Comparison of ENCODE assay signal across 9 cellular contexts in the genomic region with DNA sequence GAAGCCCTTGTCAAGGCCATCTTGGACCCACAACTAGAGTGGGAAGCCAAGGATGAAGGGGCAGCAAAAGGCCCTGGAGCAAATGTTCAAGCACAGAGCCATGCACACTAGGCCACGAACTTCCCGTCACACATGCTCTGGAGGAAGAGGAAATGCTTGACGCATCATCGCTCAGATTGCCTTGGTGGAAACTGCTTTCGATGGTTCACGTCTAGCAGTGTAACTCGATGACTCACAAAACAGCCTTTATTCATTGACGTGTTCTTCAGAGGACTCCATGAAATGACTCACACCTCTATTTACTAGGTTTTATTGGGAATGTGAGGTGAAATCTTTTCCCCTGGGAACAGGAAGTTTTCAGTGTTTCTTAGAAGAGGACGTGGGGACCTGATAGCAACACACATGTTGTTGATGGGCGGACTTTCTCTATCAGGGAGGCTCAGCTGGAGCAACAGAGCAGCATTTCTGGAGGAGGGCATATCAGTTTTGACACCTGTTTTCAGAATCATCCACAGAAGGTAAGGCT.
A peak's percentile ranks its signal among the peaks of the same experiment; 100 is the strongest.
DNase-seq lines count a peak whose midpoint lies in the region; ATAC-seq and TF ChIP-seq lines count a peak whose summit lies in the region.
"Had no signal": no experiment of that assay in that cellular context is flagged by ENCODE, and none has a peak within 500 bp of the region (broad histone marks: within the 10 kb centered on the region; RNA-seq: fewer than 3 reads in every experiment).

No MANE protein-coding gene starts in this region.

- H3K9me3 ChIP-seq in T-helper 17 cell (ENCODE audit: control insufficient read depth, low read length, poor library complexity, severe bottlenecking) = no peaks in the 10 kb centered on the region

- H3K36me3 Mint-ChIP-seq in T-helper 17 cell (ENCODE audit: low read depth) = peaks cover 2% of the 10 kb centered on the region
- H3K36me3 Mint-ChIP-seq in stimulated activated naive CD8-positive, alpha-beta T cell treated with anti-CD3 and anti-CD28 coated beads, Interleukin-15, Interleukin-2, amounts not matched to agents 100 ng/mL and 50 ng/mL, for 24 hours (ENCODE audit: low read depth) = no peaks in the 10 kb centered on the region

- H3K4me1 Mint-ChIP-seq in T-helper 17 cell = peaks cover 2% of the 10 kb centered on the region
- peaks cover 12% of the 10 kb centered on the region for H3K4me1 Mint-ChIP-seq in stimulated activated naive CD8-positive, alpha-beta T cell treated with anti-CD3 and anti-CD28 coated beads, Interleukin-15, Interleukin-2, amounts not matched to agents 100 ng/mL and 50 ng/mL, for 24 hours (ENCODE audit: low read depth)

- POLR2A ChIA-PET in GM10248 (lab: Yijun Ruan, JAX) = no interaction called here

- CTCF ChIA-PET in GM10248 (lab: Yijun Ruan, JAX) = no interaction called here

- H3K4me3 Mint-ChIP-seq in T-helper 17 cell = no peak overlapping the region
- H3K4me3 Mint-ChIP-seq in stimulated activated naive CD8-positive, alpha-beta T cell treated with anti-CD3 and anti-CD28 coated beads, Interleukin-15, Interleukin-2, amounts not matched to agents 100 ng/mL and 50 ng/mL, for 24 hours = no peak overlapping the region

- H3K9me3 Mint-ChIP-seq in stimulated activated naive CD8-positive, alpha-beta T cell treated with anti-CD3 and anti-CD28 coated beads, Interleukin-15, Interleukin-2, amounts not matched to agents 100 ng/mL and 50 ng/mL, for 24 hours = no peaks in the 10 kb centered on the region

- peak; percentile 11 for DNase-seq in activated T-cell treated with anti-CD3 and anti-CD28 coated beads for 48 hours (ENCODE audit: low read depth)
- DNase-seq in activated T-cell treated with anti-CD3 and anti-CD28 coated beads, Interleukin-2, amount 50 U/mL, for 1 hour = no peak
- DNase-seq in T-helper 17 cell = no peak
- DNase-seq in Right ventricle myocardium superior = no peak
- no peak for DNase-seq in sciatic nerve (ENCODE audit: low spot score)
- no peak for DNase-seq in GM10248 (ENCODE audit: extremely low spot score)
- DNase-seq in UCSD-AML1 (lab: John Stamatoyannopoulos, UW; ENCODE audit: unreplicated experiment) = no peak
- DNase-seq: DND-41 had no signal

- H3K27me3 Mint-ChIP-seq in T-helper 17 cell = peaks cover 16% of the 10 kb centered on the region
- H3K27me3 Mint-ChIP-seq in stimulated activated naive CD8-positive, alpha-beta T cell treated with anti-CD3 and anti-CD28 coated beads, Interleukin-15, Interleukin-2, amounts not matched to agents 100 ng/mL and 50 ng/mL, for 24 hours = peaks cover 4% of the 10 kb centered on the region

- no peak overlapping the region for H3K27ac Mint-ChIP-seq in T-helper 17 cell
- peak overlapping the region; percentile 76 for H3K27ac Mint-ChIP-seq in stimulated activated naive CD8-positive, alpha-beta T cell treated with anti-CD3 and anti-CD28 coated beads, Interleukin-15, Interleukin-2, amounts not matched to agents 100 ng/mL and 50 ng/mL, for 24 hours

- ATAC-seq in T-helper 17 cell (peak; percentile 44), Right ventricle myocardium superior (ENCODE audit: poor library complexity) (peak; percentile 49), sciatic nerve (no peak)

- TF ChIP-seq CTCF in GM10248 (IDR thresholded peaks at IDR 0.05; ENCODE audit: control extremely low read depth, extremely low read depth, low read depth, missing control alignments) = no peak

- intact Hi-C loops in Right ventricle myocardium superior (cut with DNase I) = no loop called here
- intact Hi-C loops in sciatic nerve (cut with DNase I) = no loop called here
